ENCODE assay signal across 17 cellular contexts in the genomic region with DNA sequence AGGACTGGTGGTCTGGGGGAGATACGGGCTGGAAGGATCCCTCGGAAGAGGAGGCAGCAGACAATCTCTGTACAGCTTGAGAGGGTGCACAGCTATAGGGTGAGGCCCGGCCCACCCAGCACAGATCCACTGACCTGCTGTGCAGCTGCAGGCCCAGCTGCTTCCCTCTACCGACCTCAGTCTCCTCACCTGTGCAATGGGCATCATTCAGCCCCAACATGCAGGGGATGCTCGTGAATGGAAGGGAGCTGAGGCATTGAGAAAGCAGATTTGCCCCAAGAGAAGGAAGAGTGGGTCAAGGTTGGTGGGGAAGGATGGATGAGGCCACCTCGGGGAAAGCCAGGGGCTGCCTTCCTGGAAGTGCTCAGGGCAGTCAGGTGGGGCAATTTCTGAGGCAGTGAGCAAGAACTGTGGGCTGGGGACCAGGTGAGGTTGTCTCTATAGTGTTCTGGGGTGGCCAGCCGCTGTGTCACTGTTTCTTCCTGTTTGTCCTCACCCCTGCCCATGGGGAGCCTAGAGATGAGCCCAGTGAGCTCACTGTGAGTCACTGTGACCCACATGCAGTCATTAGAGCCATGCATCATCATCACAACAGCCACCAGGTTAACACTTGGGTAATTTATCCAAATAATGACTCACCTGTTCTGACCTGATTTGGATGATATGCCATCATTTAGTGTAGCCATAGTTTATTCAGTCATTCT. TPM values are rescaled to one million over a fixed set of nuclear protein-coding genes. Genes with fewer than 3 reads are reported as not detected.
DNase-seq lines count a peak whose midpoint lies in the region; ATAC-seq and TF ChIP-seq lines count a peak whose summit lies in the region.
"Had no signal": no experiment of that assay in that cellular context is flagged by ENCODE, and none has a peak within 500 bp of the region (broad histone marks: within the 10 kb centered on the region; RNA-seq: fewer than 3 reads in every experiment).

No MANE protein-coding gene starts in this region.

- no peaks in the 10 kb centered on the region for H3K9me3 Mint-ChIP-seq in activated CD8-positive, alpha-beta memory T cell treated with anti-CD3 and anti-CD28 coated beads, Interleukin-2, amount 10 ng/mL, durations not matched to agents 7 days and 5 days (ENCODE audit: low read depth)
- H3K9me3 Mint-ChIP-seq: brain, memory B cell had no signal

- no peaks in the 10 kb centered on the region for H3K27me3 ChIP-seq in Panc1 (ENCODE audit: control insufficient read depth, insufficient read depth, low read length)
- peaks cover 13% of the 10 kb centered on the region for H3K27me3 ChIP-seq in osteoblast (ENCODE audit: insufficient read depth, low read length)
- H3K27me3 ChIP-seq: upper lobe of left lung had no signal

- no peak overlapping the region for H3K27ac Mint-ChIP-seq in activated CD8-positive, alpha-beta memory T cell treated with anti-CD3 and anti-CD28 coated beads, Interleukin-2, amount 10 ng/mL, durations not matched to agents 7 days and 5 days
- H3K27ac Mint-ChIP-seq: brain, memory B cell had no signal

- CTCF ChIA-PET in activated CD8-positive, alpha-beta memory T cell treated with anti-CD3 and anti-CD28 coated beads, Interleukin-2, amount 10 ng/mL, durations not matched to agents 7 days and 5 days (lab: Charles Lee) = interaction anchor here (0.6 kb wide), 1 partner anchor 1398 kb away, joined by 3 read pairs; no protein-coding TSS in a partner anchor
- CTCF ChIA-PET in Panc1 (lab: Charles Lee) = no interaction called here

- H3K4me3 Mint-ChIP-seq in activated CD8-positive, alpha-beta memory T cell treated with anti-CD3 and anti-CD28 coated beads, Interleukin-2, amount 10 ng/mL, durations not matched to agents 7 days and 5 days = no peak overlapping the region
- H3K4me3 Mint-ChIP-seq: brain, memory B cell had no signal

- intact Hi-C loops in Panc1 (cut with micrococcal nuclease; ENCODE audit: unreplicated experiment) = no loop called here

- H3K9me3 ChIP-seq in Panc1 (ENCODE audit: control insufficient read depth, insufficient read depth, low read depth, low read length) (no peaks in the 10 kb centered on the region), osteoblast (ENCODE audit: low read depth, low read length) (no peaks in the 10 kb centered on the region)
- H3K9me3 ChIP-seq: upper lobe of left lung had no signal

- no peaks in the 10 kb centered on the region for H4K20me1 ChIP-seq in osteoblast (ENCODE audit: insufficient read depth, low read length)

- H3K27ac ChIP-seq in Panc1 (ENCODE audit: low read length) (no peak overlapping the region), osteoblast (ENCODE audit: low read depth, low read length) (no peak overlapping the region)
- H3K27ac ChIP-seq: upper lobe of left lung had no signal

- peaks cover 3% of the 10 kb centered on the region for H3K4me1 Mint-ChIP-seq in activated CD8-positive, alpha-beta memory T cell treated with anti-CD3 and anti-CD28 coated beads, Interleukin-2, amount 10 ng/mL, durations not matched to agents 7 days and 5 days
- H3K4me1 Mint-ChIP-seq: brain had no signal

- no peaks in the 10 kb centered on the region for H3K36me3 Mint-ChIP-seq in activated CD8-positive, alpha-beta memory T cell treated with anti-CD3 and anti-CD28 coated beads, Interleukin-2, amount 10 ng/mL, durations not matched to agents 7 days and 5 days
- H3K36me3 Mint-ChIP-seq: brain, memory B cell had no signal

- POLR2A ChIA-PET in Panc1 (lab: Charles Lee) = no interaction called here

- no TSS peak for BruUV-seq in Panc1 (replicated peaks; lab: Mats Ljungman, UMichigan)

- no peaks in the 10 kb centered on the region for H3K79me2 ChIP-seq in osteoblast (ENCODE audit: insufficient read depth, low read length)

- H3K36me3 ChIP-seq in Panc1 (ENCODE audit: control insufficient read depth, insufficient read depth, low read length) = no peaks in the 10 kb centered on the region
- H3K36me3 ChIP-seq in osteoblast (ENCODE audit: insufficient read depth, low read length) = no peaks in the 10 kb centered on the region
- H3K36me3 ChIP-seq: upper lobe of left lung had no signal

- H3K4me1 ChIP-seq in Panc1 (ENCODE audit: control insufficient read depth, insufficient read depth, low read length) (no peaks in the 10 kb centered on the region), osteoblast (ENCODE audit: insufficient read depth, low read length) (no peaks in the 10 kb centered on the region)
- H3K4me1 ChIP-seq: upper lobe of left lung had no signal

- H3K4me3 ChIP-seq in Panc1 (ENCODE audit: low read depth in 2 of 2, low read length in 2 of 2) (no peak overlapping the region), epithelial cell of esophagus (ENCODE audit: low read length) (no peak overlapping the region), osteoblast (ENCODE audit: insufficient read depth, low read length) (no peak overlapping the region)
- H3K4me3 ChIP-seq: upper lobe of left lung had no signal

- DNase-seq in activated CD8-positive, alpha-beta memory T cell treated with anti-CD3 and anti-CD28 coated beads, Interleukin-2, amount 10 ng/mL, durations not matched to agents 7 days and 5 days = peak; percentile 38
- no peak for DNase-seq in activated CD8-positive, alpha-beta memory T cell treated with anti-CD3 and anti-CD28 coated beads, Interleukin-2, amount 50 U/mL, for 4 hours
- peak; percentile 69 for DNase-seq in Panc1 (ENCODE audit: low read depth, low spot score)
- DNase-seq in epithelial cell of esophagus (ENCODE audit: low read depth) = peak; percentile 70
- peak; percentile 2 to 10 for DNase-seq in stimulated activated CD4-positive, alpha-beta T cell treated with anti-CD3 and anti-CD28 coated beads, Interleukin-4, amount 100 ng/mL, for 48 hours (ENCODE audit: low read depth in 2 of 2)
- no peak for DNase-seq in NCI-H2196 treated with DMSO at 0.1 percent for 48 hours (lab: John Stamatoyannopoulos, UW; ENCODE audit: unreplicated experiment)
- no peak for DNase-seq in NCI-H1694 treated with DMSO at 0.1 percent for 48 hours (lab: John Stamatoyannopoulos, UW)
- DNase-seq in osteoblast (ENCODE audit: insufficient read length, low spot score, missing footprints) = no peak
- DNase-seq: DMS79, H7, NCI-H2029, posterior cingulate gyrus, upper lobe of left lung had no signal

- H3K27me3 Mint-ChIP-seq in activated CD8-positive, alpha-beta memory T cell treated with anti-CD3 and anti-CD28 coated beads, Interleukin-2, amount 10 ng/mL, durations not matched to agents 7 days and 5 days = no peaks in the 10 kb centered on the region
- H3K27me3 Mint-ChIP-seq: brain, memory B cell had no signal

- H2AFZ ChIP-seq in osteoblast (ENCODE audit: low read length) = no peak overlapping the region

- no peak for TF ChIP-seq CTCF in Panc1 (IDR thresholded peaks at IDR 0.05)
- TF ChIP-seq CTCF in epithelial cell of esophagus (IDR thresholded peaks at IDR 0.05; ENCODE audit: insufficient read depth, low read depth, low read length, missing control alignments) = no peak
- TF ChIP-seq CTCF in osteoblast (IDR thresholded peaks at IDR 0.05; ENCODE audit: extremely low read depth, low read depth, low read length) = no peak

- in situ Hi-C loops in Panc1 (cut with HindIII; ENCODE audit: low pct_unique_long_range_greater_than_20kb, low sequenced_read_pairs) = no loop called here

- no peak for ATAC-seq in activated CD8-positive, alpha-beta memory T cell treated with anti-CD3 and anti-CD28 coated beads, Interleukin-2, amount 10 ng/mL, durations not matched to agents 7 days and 5 days
- no peak; the same call in 1 of the 2 replicates for ATAC-seq in Panc1

- H3K4me2 ChIP-seq in osteoblast (ENCODE audit: insufficient read depth, low read length) = no peak overlapping the region

RNA-seq across cellular contexts. Expression of a gene that starts 22.2 kb away (rescaled TPM):
- not detected for total RNA-seq in activated CD8-positive, alpha-beta memory T cell treated with anti-CD3 and anti-CD28 coated beads, Interleukin-2, amount 10 ng/mL, durations not matched to agents 7 days and 5 days
- total RNA-seq in Panc1 (2021; ENCODE audit: unreplicated experiment) (not detected), osteoblast (not detected in 2 replicates)
- not detected for polyA plus RNA-seq in Panc1 (2012; ENCODE audit: insufficient read length)
- total RNA-seq: H7; T-helper 2 cell treated with Interferon-gamma antibody and Interleukin-4, amounts not matched to agents 100 ng/mL and 5 ng/mL, for 36 hours had no signal
- polyA plus RNA-seq: AG04450 had no signal

Comparison
In these comparisons a context has a peak if more than half of its experiments do, and no peak if none do; other contexts are left out.
1. DNase-seq: peak in activated CD8-positive, alpha-beta memory T cell treated with anti-CD3 and anti-CD28 coated beads, Interleukin-2, amount 10 ng/mL, durations not matched to agents 7 days and 5 days (single experiment), Panc1 (single experiment), epithelial cell of esophagus (single experiment) and stimulated activated CD4-positive, alpha-beta T cell treated with anti-CD3 and anti-CD28 coated beads, Interleukin-4, amount 100 ng/mL, for 48 hours (2 of 2); none in activated CD8-positive, alpha-beta memory T cell treated with anti-CD3 and anti-CD28 coated beads, Interleukin-2, amount 50 U/mL, for 4 hours (single experiment), NCI-H2196 treated with DMSO at 0.1 percent for 48 hours (single experiment), NCI-H1694 treated with DMSO at 0.1 percent for 48 hours (single experiment) and osteoblast (single experiment).